16 cellular contexts compared by ENCODE assay signal in genomic region chr11:77287136-77287535, GRCh38. TPM values are rescaled to one million over a fixed set of nuclear protein-coding genes. Genes with fewer than 3 reads are reported as not detected.
"Had no signal": no experiment of that assay in that cellular context is flagged by ENCODE, and none has a peak within 500 bp of the region (broad histone marks: within the 10 kb centered on the region; RNA-seq: fewer than 3 reads in every experiment).

No MANE protein-coding gene starts in this region.

- H3K9me3 ChIP-seq: heart left ventricle, thyroid gland had no signal

- H3K4me3 Mint-ChIP-seq: activated CD8-positive, alpha-beta T cell treated with anti-CD3 and anti-CD28 coated beads, Interleukin-2, amount 10 ng/mL, durations not matched to agents 7 days and 5 days; activated naive CD4-positive, alpha-beta T cell treated with anti-CD3 and anti-CD28 coated beads, Interleukin-2, amount 50 U/mL, for 24 hours; activated T-helper 17 cell treated with anti-CD3 and anti-CD28 coated beads, Interleukin-2, amount 50 U/mL, for 72 hours; T-helper 1 cell treated with Interleukin-12 subunit alpha and Interleukin-12 subunit beta and Interleukin-4 antibody, amounts not matched to agents 30 μg/mL and 1 μg/mL, for 36 hours had no signal

- H3K27me3 ChIP-seq: thyroid gland had no signal

- ATAC-seq: activated CD8-positive, alpha-beta T cell treated with anti-CD3 and anti-CD28 coated beads, Interleukin-2, amount 10 ng/mL, durations not matched to agents 7 days and 5 days; activated T-helper 17 cell treated with anti-CD3 and anti-CD28 coated beads, Interleukin-2, amount 50 U/mL, for 72 hours; heart left ventricle; left ventricle myocardium superior had no signal

- H3K27ac Mint-ChIP-seq: activated CD8-positive, alpha-beta T cell treated with anti-CD3 and anti-CD28 coated beads, Interleukin-2, amount 10 ng/mL, durations not matched to agents 7 days and 5 days; activated naive CD4-positive, alpha-beta T cell treated with anti-CD3 and anti-CD28 coated beads, Interleukin-2, amount 50 U/mL, for 24 hours; activated T-helper 17 cell treated with anti-CD3 and anti-CD28 coated beads, Interleukin-2, amount 50 U/mL, for 72 hours; T-helper 1 cell treated with Interleukin-12 subunit alpha and Interleukin-12 subunit beta and Interleukin-4 antibody, amounts not matched to agents 30 μg/mL and 1 μg/mL, for 36 hours had no signal

- H3K36me3 Mint-ChIP-seq: activated naive CD4-positive, alpha-beta T cell treated with anti-CD3 and anti-CD28 coated beads, Interleukin-2, amount 50 U/mL, for 24 hours had no signal

- H3K4me1 Mint-ChIP-seq: activated naive CD4-positive, alpha-beta T cell treated with anti-CD3 and anti-CD28 coated beads, Interleukin-2, amount 50 U/mL, for 24 hours; activated T-helper 17 cell treated with anti-CD3 and anti-CD28 coated beads, Interleukin-2, amount 50 U/mL, for 72 hours had no signal

- H3K9me3 Mint-ChIP-seq: activated naive CD4-positive, alpha-beta T cell treated with anti-CD3 and anti-CD28 coated beads, Interleukin-2, amount 50 U/mL, for 24 hours; activated T-helper 17 cell treated with anti-CD3 and anti-CD28 coated beads, Interleukin-2, amount 50 U/mL, for 72 hours; T-helper 1 cell treated with Interleukin-12 subunit alpha and Interleukin-12 subunit beta and Interleukin-4 antibody, amounts not matched to agents 30 μg/mL and 1 μg/mL, for 36 hours had no signal

- DNase-seq: activated CD4-positive, alpha-beta T cell treated with anti-CD3 and anti-CD28 coated beads for 4 hours; activated CD8-positive, alpha-beta T cell treated with anti-CD3 and anti-CD28 coated beads, Interleukin-2, amount 10 ng/mL, durations not matched to agents 7 days and 5 days; activated T-cell treated with anti-CD3 and anti-CD28 coated beads for 4 hours; amygdala; dorsolateral prefrontal cortex; heart left ventricle; islet precursor cell; left ventricle myocardium superior; small intestine; thyroid gland had no signal

- H3K36me3 ChIP-seq: heart left ventricle, thyroid gland had no signal

- H3K4me3 ChIP-seq: dorsolateral prefrontal cortex, heart left ventricle, thyroid gland had no signal

- H3K27ac ChIP-seq: dorsolateral prefrontal cortex, heart left ventricle, thyroid gland had no signal

- H3K4me1 ChIP-seq: heart left ventricle, thyroid gland had no signal

- FAIRE-seq: frontal cortex, small intestine had no signal

RNA-seq across cellular contexts. Expression of gene GDPD4, which starts 14.3 kb away (rescaled TPM):
- total RNA-seq: activated CD8-positive, alpha-beta T cell treated with anti-CD3 and anti-CD28 coated beads, Interleukin-2, amount 10 ng/mL, durations not matched to agents 7 days and 5 days; activated T-helper 17 cell treated with anti-CD3 and anti-CD28 coated beads, Interleukin-2, amount 50 U/mL, for 72 hours; bronchial epithelial cell; esophagus mucosa; frontal cortex; heart left ventricle; left ventricle myocardium superior had no signal
